Comparison of ENCODE assay signal across 9 cellular contexts in the genomic region with DNA sequence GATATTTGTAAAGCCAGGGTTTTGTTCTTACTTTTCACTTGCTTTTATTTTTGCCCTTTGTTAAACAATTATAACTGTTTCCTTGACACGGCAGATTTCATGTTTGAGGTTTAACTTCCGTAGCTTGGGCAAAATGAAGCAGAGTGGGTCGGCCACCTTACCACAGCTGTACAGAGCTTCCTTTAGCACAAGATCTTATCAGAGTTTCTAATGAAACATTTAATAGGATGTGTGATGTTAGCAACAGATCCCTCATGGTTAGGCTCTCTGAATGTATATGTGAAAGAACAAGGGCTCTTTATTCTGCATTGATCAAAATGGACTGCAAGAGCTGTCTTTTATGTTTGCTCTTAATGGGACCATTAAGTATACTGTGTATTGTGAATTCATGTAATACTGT. TPM values are rescaled to one million over a fixed set of nuclear protein-coding genes. Genes with fewer than 3 reads are reported as not detected.
A peak's percentile ranks its signal among the peaks of the same experiment; 100 is the strongest.
DNase-seq lines count a peak whose midpoint lies in the region; ATAC-seq, FAIRE-seq and TF ChIP-seq lines count a peak whose summit lies in the region.
"Had no signal": no experiment of that assay in that cellular context is flagged by ENCODE, and none has a peak within 500 bp of the region (broad histone marks: within the 10 kb centered on the region; RNA-seq: fewer than 3 reads in every experiment).

No MANE protein-coding gene starts in this region.

- H3K27ac ChIP-seq in GM23248 (no peak overlapping the region), prostate gland (no peak overlapping the region)
- H3K27ac ChIP-seq: SJSA1 had no signal

- TF ChIP-seq POLR2A in GM12891 (IDR thresholded peaks at IDR 0.05; ENCODE audit: low read depth, low read length) = no peak
- TF ChIP-seq POLR2A in prostate gland (IDR thresholded peaks at IDR 0.05) = no peak

- no peaks in the 10 kb centered on the region for H3K9me3 Mint-ChIP-seq in T-helper 1 cell treated with Interleukin-12 subunit alpha and Interleukin-12 subunit beta and Interleukin-4 antibody, amounts not matched to agents 30 μg/mL and 1 μg/mL, for 36 hours
- no peaks in the 10 kb centered on the region for H3K9me3 Mint-ChIP-seq in immature natural killer cell

- H3K4me3 ChIP-seq in GM23248 (no peak overlapping the region), prostate gland (no peak overlapping the region)
- H3K4me3 ChIP-seq: SJSA1 had no signal

- H3K36me3 Mint-ChIP-seq in T-helper 1 cell treated with Interleukin-12 subunit alpha and Interleukin-12 subunit beta and Interleukin-4 antibody, amounts not matched to agents 30 μg/mL and 1 μg/mL, for 36 hours (ENCODE audit: low read depth) = peaks cover 62% of the 10 kb centered on the region
- peaks cover 28 to 48% (median 34%) of the 10 kb centered on the region in 3 donors for H3K36me3 Mint-ChIP-seq in immature natural killer cell

- intact Hi-C loops in prostate gland (cut with DNase I) = no loop called here

- H4K20me1 ChIP-seq in GM23248 (ENCODE audit: insufficient read depth) = no peaks in the 10 kb centered on the region

- H3K36me3 ChIP-seq in GM23248 (ENCODE audit: low read depth) = no peaks in the 10 kb centered on the region
- no peaks in the 10 kb centered on the region for H3K36me3 ChIP-seq in prostate gland
- H3K36me3 ChIP-seq: SJSA1 had no signal

- peaks cover 42% of the 10 kb centered on the region for H3K4me1 Mint-ChIP-seq in T-helper 1 cell treated with Interleukin-12 subunit alpha and Interleukin-12 subunit beta and Interleukin-4 antibody, amounts not matched to agents 30 μg/mL and 1 μg/mL, for 36 hours (ENCODE audit: low read depth)
- peaks cover 88 to 95% of the 10 kb centered on the region in 2 donors for H3K4me1 Mint-ChIP-seq in immature natural killer cell

- no peak overlapping the region for H3K9ac ChIP-seq in GM23248

- H3K4me3 Mint-ChIP-seq in T-helper 1 cell treated with Interleukin-12 subunit alpha and Interleukin-12 subunit beta and Interleukin-4 antibody, amounts not matched to agents 30 μg/mL and 1 μg/mL, for 36 hours = peak overlapping the region; percentile 67
- H3K4me3 Mint-ChIP-seq in immature natural killer cell = peak overlapping the region; percentile 69 to 84 (median 78)

- no peaks in the 10 kb centered on the region for H3K79me2 ChIP-seq in GM23248 (ENCODE audit: insufficient read depth)

- peak; percentile 75 for FAIRE-seq in GM12891 (lab: Jason Lieb, UNC)

- H3K27me3 ChIP-seq in GM23248 (replicated peaks; ENCODE audit: insufficient read depth) = no peaks in the 10 kb centered on the region
- no peaks in the 10 kb centered on the region for H3K27me3 ChIP-seq in prostate gland (replicated peaks; ENCODE audit: insufficient read depth)
- H3K27me3 ChIP-seq: SJSA1 had no signal

- no peaks in the 10 kb centered on the region for H3F3A ChIP-seq in GM23248 (ENCODE audit: insufficient read depth)

- ATAC-seq in HG02678 (IDR thresholded peaks at IDR 0.05; ENCODE audit: unreplicated experiment) = peak; percentile 84
- ATAC-seq in SK-N-SH treated with all-trans-retinoic acid at 6 μM for 48 hours = no peak

- WGBS in GM23248 (ENCODE audit: low coverage in 1 of 2, low lambda C conversion rate in 2 of 2, missing lambda C conversion rate in 2 of 2), 2 experiments = 88 to 89% methylated on average over 3 of the region's 3 CpGs
- WGBS in prostate gland = 17% methylated on average over 3 of the region's 3 CpGs

- H3K27ac Mint-ChIP-seq in T-helper 1 cell treated with Interleukin-12 subunit alpha and Interleukin-12 subunit beta and Interleukin-4 antibody, amounts not matched to agents 30 μg/mL and 1 μg/mL, for 36 hours = peak overlapping the region; percentile 84
- peak overlapping the region; percentile 88 to 96 (median 93) for H3K27ac Mint-ChIP-seq in immature natural killer cell

- H3K9me3 ChIP-seq in GM23248 (ENCODE audit: low read depth) = no peaks in the 10 kb centered on the region
- no peaks in the 10 kb centered on the region for H3K9me3 ChIP-seq in prostate gland
- H3K9me3 ChIP-seq: SJSA1 had no signal

- H3K4me2 ChIP-seq in GM23248 (ENCODE audit: unreplicated experiment) = no peak overlapping the region

- TF ChIP-seq CTCF in prostate gland (IDR thresholded peaks at IDR 0.05) = no peak

- no peak overlapping the region for H2AFZ ChIP-seq in GM23248

- H3K9me2 ChIP-seq in GM23248 (ENCODE audit: insufficient read depth) = no peaks in the 10 kb centered on the region

- in situ Hi-C loops in GM23248 (cut with MboI) = no loop called here

- H3K4me1 ChIP-seq in GM23248 (ENCODE audit: insufficient read depth) = no peaks in the 10 kb centered on the region
- no peaks in the 10 kb centered on the region for H3K4me1 ChIP-seq in prostate gland (replicated peaks)
- H3K4me1 ChIP-seq: SJSA1 had no signal

- no peaks in the 10 kb centered on the region for H3K27me3 Mint-ChIP-seq in T-helper 1 cell treated with Interleukin-12 subunit alpha and Interleukin-12 subunit beta and Interleukin-4 antibody, amounts not matched to agents 30 μg/mL and 1 μg/mL, for 36 hours (ENCODE audit: low read depth)
- H3K27me3 Mint-ChIP-seq in immature natural killer cell (ENCODE audit: low read depth in 3 of 3) = peaks cover 8 to 30% (median 28%) of the 10 kb centered on the region in 3 donors

- no peak for DNase-seq in GM12891 (ENCODE audit: insufficient read length, low spot score)
- peak; percentile 79 to 86 (median 84) for DNase-seq in immature natural killer cell
- DNase-seq in GM23248 = no peak
- DNase-seq in prostate gland (ENCODE audit: low spot score) = no peak
- DNase-seq in NCI-H1417 (lab: John Stamatoyannopoulos, UW) = no peak

TF ChIP-seq in GM12891, 5 proteins besides CTCF, POLR2A, EP300 and RAD21:
- TF ChIP-seq SPI1 (IDR thresholded peaks at IDR 0.05; ENCODE audit: low read depth, low read length) = no peak
- no peak for TF ChIP-seq POLR2AphosphoS5 (IDR thresholded peaks at IDR 0.05; ENCODE audit: low read depth, low read length)
- no peak for TF ChIP-seq TAF1 (IDR thresholded peaks at IDR 0.05; ENCODE audit: low read depth, low read length)
- TF ChIP-seq PAX5 (IDR thresholded peaks at IDR 0.05; ENCODE audit: insufficient read depth, low read length, severe bottlenecking) = no peak
- TF ChIP-seq POU2F2 (IDR thresholded peaks at IDR 0.05; ENCODE audit: low read depth, low read length) = no peak

TF ChIP-seq in SK-N-SH treated with all-trans-retinoic acid at 6 μM for 48 hours, 23 proteins besides CTCF, POLR2A, EP300 and RAD21 (continues in another document):
- TF ChIP-seq, protein P1, sequence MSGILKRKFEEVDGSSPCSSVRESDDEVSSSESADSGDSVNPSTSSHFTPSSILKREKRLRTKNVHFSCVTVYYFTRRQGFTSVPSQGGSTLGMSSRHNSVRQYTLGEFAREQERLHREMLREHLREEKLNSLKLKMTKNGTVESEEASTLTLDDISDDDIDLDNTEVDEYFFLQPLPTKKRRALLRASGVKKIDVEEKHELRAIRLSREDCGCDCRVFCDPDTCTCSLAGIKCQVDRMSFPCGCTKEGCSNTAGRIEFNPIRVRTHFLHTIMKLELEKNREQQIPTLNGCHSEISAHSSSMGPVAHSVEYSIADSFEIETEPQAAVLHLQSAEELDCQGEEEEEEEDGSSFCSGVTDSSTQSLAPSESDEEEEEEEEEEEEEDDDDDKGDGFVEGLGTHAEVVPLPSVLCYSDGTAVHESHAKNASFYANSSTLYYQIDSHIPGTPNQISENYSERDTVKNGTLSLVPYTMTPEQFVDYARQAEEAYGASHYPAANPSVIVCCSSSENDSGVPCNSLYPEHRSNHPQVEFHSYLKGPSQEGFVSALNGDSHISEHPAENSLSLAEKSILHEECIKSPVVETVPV (CRISPR knock-in tag; IDR thresholded peaks at IDR 0.05) = no peak
- TF ChIP-seq ESRRG (CRISPR knock-in tag; IDR thresholded peaks at IDR 0.05) (no peak), ZNF70 (CRISPR knock-in tag; IDR thresholded peaks at IDR 0.05) (no peak), PPARA (CRISPR knock-in tag; IDR thresholded peaks at IDR 0.05; ENCODE audit: borderline replicate concordance) (no peak), CSDC2 (CRISPR knock-in tag; IDR thresholded peaks at IDR 0.05) (no peak), ARNTL (CRISPR knock-in tag; IDR thresholded peaks at IDR 0.05; ENCODE audit: borderline replicate concordance, low read depth) (no peak), OSR1 (CRISPR knock-in tag; IDR thresholded peaks at IDR 0.05) (no peak), GLIS3 (CRISPR knock-in tag; IDR thresholded peaks at IDR 0.05) (no peak), TCF4 (CRISPR knock-in tag; IDR thresholded peaks at IDR 0.05; ENCODE audit: borderline replicate concordance) (no peak)
- TF ChIP-seq, protein P2, sequence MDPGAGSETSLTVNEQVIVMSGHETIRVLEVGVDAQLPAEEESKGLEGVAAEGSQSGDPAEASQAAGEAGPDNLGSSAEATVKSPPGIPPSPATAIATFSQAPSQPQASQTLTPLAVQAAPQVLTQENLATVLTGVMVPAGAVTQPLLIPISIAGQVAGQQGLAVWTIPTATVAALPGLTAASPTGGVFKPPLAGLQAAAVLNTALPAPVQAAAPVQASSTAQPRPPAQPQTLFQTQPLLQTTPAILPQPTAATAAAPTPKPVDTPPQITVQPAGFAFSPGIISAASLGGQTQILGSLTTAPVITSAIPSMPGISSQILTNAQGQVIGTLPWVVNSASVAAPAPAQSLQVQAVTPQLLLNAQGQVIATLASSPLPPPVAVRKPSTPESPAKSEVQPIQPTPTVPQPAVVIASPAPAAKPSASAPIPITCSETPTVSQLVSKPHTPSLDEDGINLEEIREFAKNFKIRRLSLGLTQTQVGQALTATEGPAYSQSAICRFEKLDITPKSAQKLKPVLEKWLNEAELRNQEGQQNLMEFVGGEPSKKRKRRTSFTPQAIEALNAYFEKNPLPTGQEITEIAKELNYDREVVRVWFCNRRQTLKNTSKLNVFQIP (CRISPR knock-in tag; IDR thresholded peaks at IDR 0.05; ENCODE audit: borderline replicate concordance, low read depth) = no peak

RNA-seq across cellular contexts. Expression of a gene that starts 22.3 kb away (rescaled TPM):
- polyA plus RNA-seq in GM12891 (2012; ENCODE audit: low read depth, missing spikeins) = 1.5 TPM
- polyA plus RNA-seq in immature natural killer cell (100 to 1,000 TPM in 2 of 3 donors, 10 to 100 TPM in 1; 73.0 to 132 (median 122) TPM), GM23248 (2016; fragmentation: Nextera tagmentation; extraction: Ambion mirVana) (0.18 and 0.77 TPM in 2 replicates)
- total RNA-seq in GM23248 (2014; rRNA removed; shearing (Covaris generic)) = 0.32 and 1.4 TPM in 2 replicates
- total RNA-seq in prostate gland = 1 to 10 TPM; 1.2 to 2.6 TPM
- total RNA-seq: SJSA1 had no signal

RNA-seq across cellular contexts. Expression of a gene that starts 50.7 kb away (rescaled TPM):
- polyA plus RNA-seq in GM12891 (2012; ENCODE audit: low read depth, missing spikeins) = 21.5 TPM
- polyA plus RNA-seq in immature natural killer cell (10 to 100 TPM; 33.3 to 42.8 (median 38.2) TPM), GM23248 (2016; fragmentation: Nextera tagmentation; extraction: Ambion mirVana) (15.4 and 19.6 TPM in 2 replicates)
- total RNA-seq in GM23248 (2014; rRNA removed; shearing (Covaris generic)) = 14.4 and 26.4 TPM in 2 replicates
- total RNA-seq in prostate gland = 10 to 100 TPM; 25.4 to 72.9 TPM

Comparison
In these comparisons a context has a peak if more than half of its experiments do, and no peak if none do; other contexts are left out.
1. DNase-seq: peak in immature natural killer cell (3 of 3); none in GM12891 (single experiment), GM23248 (single experiment), prostate gland (single experiment) and NCI-H1417 (0 of 3).